37 cellular contexts compared by ENCODE assay signal in the genomic region with DNA sequence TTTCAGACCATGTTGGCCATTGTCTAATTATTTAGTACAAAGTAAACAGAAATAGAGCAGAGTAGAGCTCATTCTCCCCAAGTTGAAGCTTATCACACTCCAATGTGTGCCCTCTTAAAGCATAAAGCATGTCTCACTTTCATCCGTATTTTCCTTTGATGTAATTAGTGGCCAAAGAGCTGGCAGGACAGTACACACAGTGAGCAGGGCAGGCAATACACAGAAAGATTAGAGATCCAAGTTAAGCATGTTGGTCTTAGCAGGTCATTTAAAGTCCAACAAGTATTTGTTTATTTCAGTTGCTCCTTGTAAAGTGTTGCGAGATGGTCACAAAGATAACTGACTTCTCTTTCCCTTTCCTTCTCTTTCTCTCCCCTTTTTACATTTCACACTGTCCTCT. TPM values are rescaled to one million over a fixed set of nuclear protein-coding genes. Genes with fewer than 3 reads are reported as not detected.
"Had no signal": no experiment of that assay in that cellular context is flagged by ENCODE, and none has a peak within 500 bp of the region (broad histone marks: within the 10 kb centered on the region; RNA-seq: fewer than 3 reads in every experiment).

No MANE protein-coding gene starts in this region.

- H3K9me3 ChIP-seq: esophagus squamous epithelium, gastrocnemius medialis, upper lobe of left lung, vagina had no signal

- H3K27ac ChIP-seq: esophagus squamous epithelium, gastrocnemius medialis, skin epidermis, upper lobe of left lung, vagina had no signal

- H3K27me3 ChIP-seq: esophagus squamous epithelium, gastrocnemius medialis, upper lobe of left lung, vagina had no signal

- H3K4me3 ChIP-seq: esophagus squamous epithelium, gastrocnemius medialis, skin epidermis, upper lobe of left lung, vagina had no signal

- H3K4me1 ChIP-seq: esophagus squamous epithelium, gastrocnemius medialis, upper lobe of left lung, vagina had no signal

- ATAC-seq: activated CD4-positive, CD25-positive, alpha-beta regulatory T cell treated with anti-CD3 and anti-CD28 coated beads, Interleukin-2, amount 50 U/mL, for 24 hours; activated T-cell treated with anti-CD3 and anti-CD28 coated beads, Interleukin-2, amount 50 U/mL, for 4 hours; activated T-helper 17 cell treated with anti-CD3 and anti-CD28 coated beads, Interleukin-2, amount 50 U/mL, for 72 hours; gastrocnemius medialis; left cardiac atrium; natural killer cell; sciatic nerve; stimulated activated effector memory CD8-positive, alpha-beta T cell treated with anti-CD3 and anti-CD28 coated beads, Interleukin-12 subunit alpha, Interleukin-12 subunit beta, amount 100 ng/mL, for 72 hours had no signal

- H3K4me3 Mint-ChIP-seq: activated T-cell treated with anti-CD3 and anti-CD28 coated beads, Interleukin-2, amount 50 U/mL, for 4 hours; activated T-helper 17 cell treated with anti-CD3 and anti-CD28 coated beads, Interleukin-2, amount 50 U/mL, for 72 hours; endodermal cell; memory B cell; natural killer cell; stimulated activated effector memory CD8-positive, alpha-beta T cell treated with anti-CD3 and anti-CD28 coated beads, Interleukin-12 subunit alpha, Interleukin-12 subunit beta, amount 100 ng/mL, for 72 hours; stimulated activated naive CD8-positive, alpha-beta T cell treated with anti-CD3 and anti-CD28 coated beads, Interleukin-15, Interleukin-2, amounts not matched to agents 100 ng/mL and 50 ng/mL, for 24 hours; T-helper 2 cell treated with Interferon-gamma antibody and Interleukin-4, amounts not matched to agents 5 μg/mL and 100 μg/mL, for 36 hours had no signal

- H3K9me3 Mint-ChIP-seq: activated T-cell treated with anti-CD3 and anti-CD28 coated beads, Interleukin-2, amount 50 U/mL, for 4 hours; activated T-helper 17 cell treated with anti-CD3 and anti-CD28 coated beads, Interleukin-2, amount 50 U/mL, for 72 hours; endodermal cell; memory B cell; stimulated activated effector memory CD8-positive, alpha-beta T cell treated with anti-CD3 and anti-CD28 coated beads, Interleukin-12 subunit alpha, Interleukin-12 subunit beta, amount 100 ng/mL, for 72 hours; stimulated activated naive CD8-positive, alpha-beta T cell treated with anti-CD3 and anti-CD28 coated beads, Interleukin-15, Interleukin-2, amounts not matched to agents 100 ng/mL and 50 ng/mL, for 24 hours; T-helper 2 cell treated with Interferon-gamma antibody and Interleukin-4, amounts not matched to agents 5 μg/mL and 100 μg/mL, for 36 hours had no signal

- H3K4me1 Mint-ChIP-seq: activated T-helper 17 cell treated with anti-CD3 and anti-CD28 coated beads, Interleukin-2, amount 50 U/mL, for 72 hours; memory B cell; natural killer cell; stimulated activated effector memory CD8-positive, alpha-beta T cell treated with anti-CD3 and anti-CD28 coated beads, Interleukin-12 subunit alpha, Interleukin-12 subunit beta, amount 100 ng/mL, for 72 hours had no signal

- H3K36me3 Mint-ChIP-seq: memory B cell; natural killer cell; stimulated activated effector memory CD8-positive, alpha-beta T cell treated with anti-CD3 and anti-CD28 coated beads, Interleukin-12 subunit alpha, Interleukin-12 subunit beta, amount 100 ng/mL, for 72 hours had no signal

- H3K36me3 ChIP-seq: esophagus squamous epithelium, gastrocnemius medialis, upper lobe of left lung, vagina had no signal

- H3K27me3 Mint-ChIP-seq: activated T-helper 17 cell treated with anti-CD3 and anti-CD28 coated beads, Interleukin-2, amount 50 U/mL, for 72 hours; memory B cell; stimulated activated naive CD8-positive, alpha-beta T cell treated with anti-CD3 and anti-CD28 coated beads, Interleukin-15, Interleukin-2, amounts not matched to agents 100 ng/mL and 50 ng/mL, for 24 hours had no signal

- H3K27ac Mint-ChIP-seq: activated T-helper 17 cell treated with anti-CD3 and anti-CD28 coated beads, Interleukin-2, amount 50 U/mL, for 72 hours; endodermal cell; memory B cell; natural killer cell; stimulated activated effector memory CD8-positive, alpha-beta T cell treated with anti-CD3 and anti-CD28 coated beads, Interleukin-12 subunit alpha, Interleukin-12 subunit beta, amount 100 ng/mL, for 72 hours; stimulated activated naive CD8-positive, alpha-beta T cell treated with anti-CD3 and anti-CD28 coated beads, Interleukin-15, Interleukin-2, amounts not matched to agents 100 ng/mL and 50 ng/mL, for 24 hours; T-helper 2 cell treated with Interferon-gamma antibody and Interleukin-4, amounts not matched to agents 5 μg/mL and 100 μg/mL, for 36 hours had no signal

- DNase-seq: activated CD4-positive, alpha-beta T cell treated with anti-CD3 and anti-CD28 coated beads for 48 hours; activated CD4-positive, alpha-beta T cell treated with anti-CD3 and anti-CD28 coated beads, Interleukin-2, amount 50 U/mL, for 48 hours; activated CD8-positive, alpha-beta memory T cell treated with anti-CD3 and anti-CD28 coated beads, Interleukin-2, amount 50 U/mL, for 48 hours; activated gamma-delta T cell treated with Interleukin-2 at 50 U/mL for 16 hours; activated naive CD4-positive, alpha-beta T cell treated with anti-CD3 and anti-CD28 coated beads, Interleukin-2, amount 50 U/mL, for 16 hours; activated T-cell treated with anti-CD3 and anti-CD28 coated beads, Interleukin-2, amount 50 U/mL, for 4 hours; amniotic stem cell; caudate nucleus; cortex of kidney; endodermal cell; esophagus squamous epithelium; gastrocnemius medialis; glutamatergic neuron; left cardiac atrium; natural killer cell; posterior cingulate gyrus; stimulated activated CD4-positive, alpha-beta T cell treated with anti-CD3 and anti-CD28 coated beads, Interleukin-12 subunit alpha, Interleukin-12 subunit beta, amount 100 ng/mL, for 4 hours; stimulated activated CD4-positive, alpha-beta T cell treated with anti-CD3 and anti-CD28 coated beads, Interleukin-4, amount 100 ng/mL, for 1 hour; substantia nigra; T-helper 1 cell; upper lobe of left lung had no signal

RNA-seq across cellular contexts. Expression of a gene that starts 47.2 kb away (rescaled TPM):
- total RNA-seq: activated CD8-positive, alpha-beta memory T cell treated with anti-CD3 and anti-CD28 coated beads for 36 hours; activated T-cell treated with anti-CD3 and anti-CD28 coated beads, Interleukin-2, amount 50 U/mL, for 4 hours; activated T-helper 17 cell treated with anti-CD3 and anti-CD28 coated beads, Interleukin-2, amount 50 U/mL, for 72 hours; chondrocyte; esophagus squamous epithelium; gastrocnemius medialis; left cardiac atrium; lower leg skin; mononuclear cell; natural killer cell; omental fat pad; renal cortical epithelial cell; sciatic nerve; vagina had no signal
- polyA plus RNA-seq: keratinocyte had no signal
